Comparison of ENCODE assay signal across 1 cellular context in the genomic region with DNA sequence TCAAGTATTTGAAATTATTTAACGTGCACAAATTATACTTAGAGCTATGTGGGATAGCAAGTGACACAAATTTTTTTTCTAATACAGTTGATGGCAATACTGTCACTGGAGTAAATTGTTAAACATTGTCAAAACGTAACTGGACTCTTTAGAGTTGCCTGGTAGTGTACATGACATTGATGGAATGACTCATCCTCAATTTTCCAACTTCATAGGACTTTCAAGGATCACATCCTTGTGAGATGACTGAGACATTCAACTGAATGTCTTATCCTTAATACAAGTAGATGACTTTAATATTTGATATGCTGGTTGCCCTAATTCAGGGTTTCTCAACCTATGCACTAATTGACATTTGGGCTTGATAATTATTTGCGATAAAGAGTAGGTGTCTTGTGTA.
TF ChIP-seq lines count a peak whose summit lies in the region.

No MANE protein-coding gene starts in this region.

TF ChIP-seq in WTC11, 78 proteins besides CTCF, POLR2A, EP300 and RAD21 (continued from another document):
- TF ChIP-seq, protein P1, sequence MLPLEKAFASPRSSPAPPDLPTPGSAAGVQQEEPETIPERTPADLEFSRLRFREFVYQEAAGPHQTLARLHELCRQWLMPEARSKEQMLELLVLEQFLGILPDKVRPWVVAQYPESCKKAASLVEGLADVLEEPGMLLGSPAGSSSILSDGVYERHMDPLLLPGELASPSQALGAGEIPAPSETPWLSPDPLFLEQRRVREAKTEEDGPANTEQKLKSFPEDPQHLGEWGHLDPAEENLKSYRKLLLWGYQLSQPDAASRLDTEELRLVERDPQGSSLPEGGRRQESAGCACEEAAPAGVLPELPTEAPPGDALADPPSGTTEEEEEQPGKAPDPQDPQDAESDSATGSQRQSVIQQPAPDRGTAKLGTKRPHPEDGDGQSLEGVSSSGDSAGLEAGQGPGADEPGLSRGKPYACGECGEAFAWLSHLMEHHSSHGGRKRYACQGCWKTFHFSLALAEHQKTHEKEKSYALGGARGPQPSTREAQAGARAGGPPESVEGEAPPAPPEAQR (CRISPR knock-in tag; IDR thresholded peaks at IDR 0.05) = no peak
- TF ChIP-seq GABPB1 (CRISPR knock-in tag; IDR thresholded peaks at IDR 0.05) = no peak
- TF ChIP-seq, protein P2, sequence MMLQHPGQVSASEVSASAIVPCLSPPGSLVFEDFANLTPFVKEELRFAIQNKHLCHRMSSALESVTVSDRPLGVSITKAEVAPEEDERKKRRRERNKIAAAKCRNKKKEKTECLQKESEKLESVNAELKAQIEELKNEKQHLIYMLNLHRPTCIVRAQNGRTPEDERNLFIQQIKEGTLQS (CRISPR knock-in tag; conservative IDR thresholded peaks at IDR 0.05) = no peak
- TF ChIP-seq, protein P3, sequence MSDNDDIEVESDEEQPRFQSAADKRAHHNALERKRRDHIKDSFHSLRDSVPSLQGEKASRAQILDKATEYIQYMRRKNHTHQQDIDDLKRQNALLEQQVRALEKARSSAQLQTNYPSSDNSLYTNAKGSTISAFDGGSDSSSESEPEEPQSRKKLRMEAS (CRISPR knock-in tag; IDR thresholded peaks at IDR 0.05) = no peak
